In the genomic region with DNA sequence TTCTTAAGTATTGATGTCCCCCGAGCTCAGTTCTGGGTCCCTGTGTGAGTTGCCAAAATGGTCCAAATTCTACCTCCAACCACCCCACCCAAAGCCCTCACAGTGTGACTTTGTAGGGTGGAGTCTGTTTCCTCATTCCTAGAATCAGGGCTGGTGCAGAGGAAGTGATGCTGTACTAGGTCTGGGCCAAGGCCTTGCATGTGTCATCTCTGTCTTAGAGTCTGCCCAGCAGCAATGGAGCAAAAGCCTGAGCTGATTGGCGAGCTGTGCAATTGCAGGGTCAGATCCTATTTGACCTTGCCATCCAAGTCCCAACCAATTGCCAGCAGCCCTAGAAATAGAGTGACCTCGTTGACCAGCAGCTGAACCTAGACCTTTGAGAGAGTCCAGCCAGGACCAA, we compare ENCODE assay signal across 15 cellular contexts.
DNase-seq lines count a peak whose midpoint lies in the region; ATAC-seq and TF ChIP-seq lines count a peak whose summit lies in the region.
"Had no signal": no experiment of that assay in that cellular context is flagged by ENCODE, and none has a peak within 500 bp of the region (broad histone marks: within the 10 kb centered on the region; RNA-seq: fewer than 3 reads in every experiment).

No MANE protein-coding gene starts in this region.

- H3K4me3 Mint-ChIP-seq in dendritic cell treated with granulocyte-macrophage colony-stimulating factor and Interleukin-4, amounts not matched to agents 40 ng/mL and 50 ng/mL, for 4 days = no peak overlapping the region
- H3K4me3 Mint-ChIP-seq: activated naive CD8-positive, alpha-beta T cell treated with anti-CD3 and anti-CD28 coated beads, Interleukin-2, amount 50 U/mL, for 24 hours had no signal

- peaks cover 15% of the 10 kb centered on the region for H3K9me3 Mint-ChIP-seq in dendritic cell treated with granulocyte-macrophage colony-stimulating factor and Interleukin-4, amounts not matched to agents 40 ng/mL and 50 ng/mL, for 4 days
- H3K9me3 Mint-ChIP-seq: activated naive CD8-positive, alpha-beta T cell treated with anti-CD3 and anti-CD28 coated beads, Interleukin-2, amount 50 U/mL, for 24 hours had no signal

- 76 to 84% (median 81%) methylated on average over 3 of the region's 3 CpGs for WGBS in heart left ventricle, 4 donors

- DNase-seq in heart left ventricle (peak in 1 of 5 donors; percentile 49), Right ventricle myocardium inferior (ENCODE audit: missing footprints) (no peak), MV-4-11 (lab: John Stamatoyannopoulos, UW) (peak; percentile 82), upper lobe of right lung (no peak), posterior cingulate gyrus (no peak)
- DNase-seq: activated naive CD8-positive, alpha-beta T cell treated with anti-CD3 and anti-CD28 coated beads, Interleukin-2, amount 50 U/mL, for 24 hours; activated T-cell treated with anti-CD3 and anti-CD28 coated beads for 4 hours; effector memory CD4-positive, alpha-beta T cell; NCI-H187; NCI-H524; ovary had no signal

- peaks cover 5% of the 10 kb centered on the region for H3K27me3 Mint-ChIP-seq in dendritic cell treated with granulocyte-macrophage colony-stimulating factor and Interleukin-4, amounts not matched to agents 40 ng/mL and 50 ng/mL, for 4 days

- no peak for TF ChIP-seq POLR2A in heart left ventricle (IDR thresholded peaks at IDR 0.05)

- H3K4me1 Mint-ChIP-seq in dendritic cell treated with granulocyte-macrophage colony-stimulating factor and Interleukin-4, amounts not matched to agents 40 ng/mL and 50 ng/mL, for 4 days (ENCODE audit: low read depth) = peaks cover 6% of the 10 kb centered on the region
- H3K4me1 Mint-ChIP-seq: activated naive CD8-positive, alpha-beta T cell treated with anti-CD3 and anti-CD28 coated beads, Interleukin-2, amount 50 U/mL, for 24 hours had no signal

- H3K4me3 ChIP-seq in heart left ventricle (no peak overlapping the region), upper lobe of right lung (no peak overlapping the region)
- H3K4me3 ChIP-seq: cardiac muscle cell, ovary had no signal

- peak overlapping the region; percentile 52 for H3K27ac Mint-ChIP-seq in dendritic cell treated with granulocyte-macrophage colony-stimulating factor and Interleukin-4, amounts not matched to agents 40 ng/mL and 50 ng/mL, for 4 days
- H3K27ac Mint-ChIP-seq: activated naive CD8-positive, alpha-beta T cell treated with anti-CD3 and anti-CD28 coated beads, Interleukin-2, amount 50 U/mL, for 24 hours had no signal

- ATAC-seq in heart left ventricle (peak in 3 of 4 donors; percentile 56 to 70 (median 65)), Right ventricle myocardium inferior (no peak), upper lobe of right lung (peak; percentile 90), GM21786 (IDR thresholded peaks at IDR 0.05; ENCODE audit: unreplicated experiment) (no peak), HG02588 (IDR thresholded peaks at IDR 0.05; ENCODE audit: unreplicated experiment) (no peak)
- ATAC-seq: activated naive CD8-positive, alpha-beta T cell treated with anti-CD3 and anti-CD28 coated beads, Interleukin-2, amount 50 U/mL, for 24 hours had no signal

- H3K36me3 Mint-ChIP-seq in dendritic cell treated with granulocyte-macrophage colony-stimulating factor and Interleukin-4, amounts not matched to agents 40 ng/mL and 50 ng/mL, for 4 days (ENCODE audit: low read depth) = no peaks in the 10 kb centered on the region

- H3K36me3 ChIP-seq in heart left ventricle (no peaks in the 10 kb centered on the region), upper lobe of right lung (no peaks in the 10 kb centered on the region)
- H3K36me3 ChIP-seq: cardiac muscle cell, ovary had no signal

- H3K27me3 ChIP-seq in heart left ventricle (no peaks in the 10 kb centered on the region), upper lobe of right lung (no peaks in the 10 kb centered on the region)
- H3K27me3 ChIP-seq: ovary had no signal

- H3K9me3 ChIP-seq in heart left ventricle (no peaks in the 10 kb centered on the region), upper lobe of right lung (no peaks in the 10 kb centered on the region)
- H3K9me3 ChIP-seq: ovary had no signal

- H3K27ac ChIP-seq in heart left ventricle (no peak overlapping the region), upper lobe of right lung (no peak overlapping the region)
- H3K27ac ChIP-seq: cardiac muscle cell, ovary had no signal

- intact Hi-C loops in heart left ventricle (cut with DNase I) (loop anchor here in 1 of 10 donors (5.0 kb wide), 1 partner anchor 95 kb away; the partner anchor contains the start of gene ANKRD10), Right ventricle myocardium inferior (cut with DNase I) (no loop called here), upper lobe of right lung (cut with DNase I) (no loop called here), posterior cingulate gyrus (cut with DNase I) (no loop called here)
- intact Hi-C loops in dendritic cell treated with granulocyte-macrophage colony-stimulating factor and Interleukin-4, amounts not matched to agents 40 ng/mL and 50 ng/mL, for 4 days (cut with micrococcal nuclease) = no loop called here

- H3K4me1 ChIP-seq in heart left ventricle (peaks cover 0 to 21% (median 7%) of the 10 kb centered on the region in 12 donors), upper lobe of right lung (peaks cover 7% of the 10 kb centered on the region)

- no peak for TF ChIP-seq CTCF in heart left ventricle (IDR thresholded peaks at IDR 0.05)
- TF ChIP-seq CTCF in upper lobe of right lung (IDR thresholded peaks at IDR 0.05) = no peak

Comparison
In these comparisons a context has a peak if more than half of its experiments do, and no peak if none do; other contexts are left out.
1. ATAC-seq: peak in heart left ventricle (3 of 4) and upper lobe of right lung (single experiment); none in Right ventricle myocardium inferior (single experiment), GM21786 (single experiment) and HG02588 (single experiment).